7 cellular contexts compared by ENCODE assay signal in the genomic region with DNA sequence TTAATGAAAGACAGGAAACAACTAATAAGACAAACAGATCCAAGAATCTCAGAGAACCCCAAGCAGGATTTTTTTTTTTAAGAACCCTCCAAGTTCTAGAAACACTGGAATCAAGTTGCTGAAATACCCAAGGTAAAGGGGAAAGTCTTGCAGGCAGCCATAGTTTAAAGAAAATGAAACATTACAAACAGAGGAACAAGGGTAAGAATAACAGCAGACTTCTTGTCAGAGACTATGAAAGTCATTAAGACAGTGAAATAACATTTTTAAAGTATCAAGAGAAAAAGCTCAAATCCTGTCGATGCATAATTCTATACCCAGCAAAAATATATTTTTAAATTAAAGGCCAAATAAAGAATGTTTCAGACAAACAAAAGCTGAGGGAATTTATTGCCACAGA.
"Had no signal": no experiment of that assay in that cellular context is flagged by ENCODE, and none has a peak within 500 bp of the region (broad histone marks: within the 10 kb centered on the region; RNA-seq: fewer than 3 reads in every experiment).

No MANE protein-coding gene starts in this region.

- H3K27ac ChIP-seq: HL-60 had no signal

- H3K36me3 ChIP-seq: HAP-1 had no signal

- H3K4me1 ChIP-seq: HAP-1 had no signal

- H3K4me3 ChIP-seq: HAP-1, K562 had no signal

- DNase-seq: GOT3, H7, IMR-90 had no signal

- ATAC-seq: HCT116, K562 had no signal
